ENCODE assay signal across 29 cellular contexts in the genomic region with DNA sequence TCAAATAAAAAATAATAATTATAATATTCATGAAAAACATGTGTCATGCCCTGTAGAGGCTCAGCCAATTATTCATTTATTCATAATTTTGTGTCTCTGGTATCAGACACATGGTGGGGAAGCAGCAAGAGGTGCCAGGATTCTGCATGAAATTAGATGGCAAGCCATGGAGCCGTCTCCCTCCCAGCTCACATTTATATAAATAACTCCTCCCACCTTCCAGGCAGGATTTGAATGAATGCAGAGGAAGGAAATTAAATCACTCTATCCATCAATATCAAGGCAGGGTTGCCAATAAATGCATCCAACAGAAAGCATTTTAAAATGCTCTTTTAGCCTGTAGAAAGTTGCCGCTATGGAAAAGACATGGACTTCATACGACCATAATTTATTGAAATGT.
"Had no signal": no experiment of that assay in that cellular context is flagged by ENCODE, and none has a peak within 500 bp of the region (broad histone marks: within the 10 kb centered on the region; RNA-seq: fewer than 3 reads in every experiment).

No MANE protein-coding gene starts in this region.

- H3K4me3 ChIP-seq: SJCRH30 had no signal

- H3K27ac ChIP-seq: KMS-11, SJCRH30 had no signal

- H3K4me2 ChIP-seq: KMS-11, SK-N-SH had no signal

- H3K27me3 Mint-ChIP-seq: activated CD4-positive, alpha-beta T cell treated with anti-CD3 and anti-CD28 coated beads, Interleukin-2, amount 10 ng/mL, durations not matched to agents 24 days and 14 days; activated CD8-positive, alpha-beta T cell treated with anti-CD3 and anti-CD28 coated beads for 36 hours; activated naive CD8-positive, alpha-beta T cell treated with anti-CD3 and anti-CD28 coated beads, Interleukin-2, amount 50 U/mL, for 24 hours; brain had no signal

- H3K4me3 Mint-ChIP-seq: activated CD4-positive, alpha-beta T cell treated with anti-CD3 and anti-CD28 coated beads, Interleukin-2, amount 10 ng/mL, durations not matched to agents 24 days and 14 days; activated CD8-positive, alpha-beta T cell treated with anti-CD3 and anti-CD28 coated beads for 36 hours; activated naive CD4-positive, alpha-beta T cell treated with anti-CD3 and anti-CD28 coated beads for 36 hours; activated naive CD8-positive, alpha-beta T cell treated with anti-CD3 and anti-CD28 coated beads, Interleukin-2, amount 50 U/mL, for 24 hours; activated T-helper 1 cell treated with anti-CD3 and anti-CD28 coated beads, Interleukin-12 subunit alpha, Interleukin-12 subunit beta, Interleukin-2, Interleukin-4 antibody, amounts not matched to agents 30 ng/mL and 10 ng/mL and 1 ng/mL, durations not matched to agents 14 hours and 24 hours and 36 hours; brain; T-helper 1 cell treated with Interleukin-12 subunit alpha and Interleukin-12 subunit beta and Interleukin-4 antibody, amounts not matched to agents 30 μg/mL and 1 μg/mL, for 36 hours; T-helper 2 cell treated with Interferon-gamma antibody and Interleukin-4, amounts not matched to agents 5 μg/mL and 100 μg/mL, for 36 hours had no signal

- H3K27ac Mint-ChIP-seq: activated CD4-positive, alpha-beta T cell treated with anti-CD3 and anti-CD28 coated beads, Interleukin-2, amount 10 ng/mL, durations not matched to agents 24 days and 14 days; activated CD8-positive, alpha-beta T cell treated with anti-CD3 and anti-CD28 coated beads for 36 hours; activated naive CD4-positive, alpha-beta T cell treated with anti-CD3 and anti-CD28 coated beads for 36 hours; activated naive CD4-positive, alpha-beta T cell treated with anti-CD3 and anti-CD28 coated beads, Interleukin-2, amount 50 U/mL, for 72 hours; activated naive CD8-positive, alpha-beta T cell treated with anti-CD3 and anti-CD28 coated beads, Interleukin-2, amount 50 U/mL, for 24 hours; activated T-helper 1 cell treated with anti-CD3 and anti-CD28 coated beads, Interleukin-12 subunit alpha, Interleukin-12 subunit beta, Interleukin-2, Interleukin-4 antibody, amounts not matched to agents 30 ng/mL and 10 ng/mL and 1 ng/mL, durations not matched to agents 14 hours and 24 hours and 36 hours; T-helper 1 cell treated with Interleukin-12 subunit alpha and Interleukin-12 subunit beta and Interleukin-4 antibody, amounts not matched to agents 30 μg/mL and 1 μg/mL, for 36 hours; T-helper 2 cell treated with Interferon-gamma antibody and Interleukin-4, amounts not matched to agents 5 μg/mL and 100 μg/mL, for 36 hours had no signal

- H3K9ac ChIP-seq: KMS-11, SK-N-SH had no signal

- ATAC-seq: activated CD8-positive, alpha-beta T cell treated with anti-CD3 and anti-CD28 coated beads for 36 hours; activated naive CD4-positive, alpha-beta T cell treated with anti-CD3 and anti-CD28 coated beads, Interleukin-2, amount 50 U/mL, for 72 hours; activated naive CD8-positive, alpha-beta T cell treated with anti-CD3 and anti-CD28 coated beads, Interleukin-2, amount 50 U/mL, for 24 hours; Panc1 had no signal

- H3K36me3 ChIP-seq: SJCRH30 had no signal

- H3K9me3 Mint-ChIP-seq: activated CD4-positive, alpha-beta T cell treated with anti-CD3 and anti-CD28 coated beads, Interleukin-2, amount 10 ng/mL, durations not matched to agents 24 days and 14 days; activated CD8-positive, alpha-beta T cell treated with anti-CD3 and anti-CD28 coated beads for 36 hours; activated naive CD4-positive, alpha-beta T cell treated with anti-CD3 and anti-CD28 coated beads for 36 hours; activated T-helper 1 cell treated with anti-CD3 and anti-CD28 coated beads, Interleukin-12 subunit alpha, Interleukin-12 subunit beta, Interleukin-2, Interleukin-4 antibody, amounts not matched to agents 30 ng/mL and 10 ng/mL and 1 ng/mL, durations not matched to agents 14 hours and 24 hours and 36 hours; T-helper 2 cell treated with Interferon-gamma antibody and Interleukin-4, amounts not matched to agents 5 μg/mL and 100 μg/mL, for 36 hours had no signal

- H3K4me1 Mint-ChIP-seq: activated CD4-positive, alpha-beta T cell treated with anti-CD3 and anti-CD28 coated beads, Interleukin-2, amount 10 ng/mL, durations not matched to agents 24 days and 14 days; activated naive CD8-positive, alpha-beta T cell treated with anti-CD3 and anti-CD28 coated beads, Interleukin-2, amount 50 U/mL, for 24 hours had no signal

- H3K27me3 ChIP-seq: SJCRH30 had no signal

- DNase-seq: activated CD4-positive, alpha-beta T cell treated with anti-CD3 and anti-CD28 coated beads, Interleukin-2, amount 10 ng/mL, durations not matched to agents 24 days and 14 days; activated CD4-positive, alpha-beta T cell treated with anti-CD3 and anti-CD28 coated beads, Interleukin-2, amount 50 U/mL, for 4 hours; activated CD8-positive, alpha-beta T cell treated with anti-CD3 and anti-CD28 coated beads for 36 hours; activated gamma-delta T cell treated with Interleukin-2 at 50 U/mL for 16 hours; activated naive CD4-positive, alpha-beta T cell treated with anti-CD3 and anti-CD28 coated beads for 36 hours; activated naive CD8-positive, alpha-beta T cell treated with anti-CD3 and anti-CD28 coated beads, Interleukin-2, amount 50 U/mL, for 24 hours; activated T-cell treated with anti-CD3 and anti-CD28 coated beads, Interleukin-2, amount 50 U/mL, for 1 hour; central memory CD4-positive, alpha-beta T cell; MM.1S; MV-4-11; NCI-H1092; NCI-H1436 treated with DMSO at 0.1 percent for 48 hours; NCI-H1694 treated with DMSO at 0.1 percent for 48 hours; NCI-H2029; NCI-H2107; NCI-H2171; NCI-H524; NCI-H69; NCI-H82; SHP77; SJCRH30; SK-N-SH had no signal

- H3K36me3 Mint-ChIP-seq: activated naive CD4-positive, alpha-beta T cell treated with anti-CD3 and anti-CD28 coated beads, Interleukin-2, amount 50 U/mL, for 72 hours; brain had no signal

- H3K9me3 ChIP-seq: SJCRH30, SK-N-SH had no signal

- H3K4me1 ChIP-seq: SJCRH30 had no signal
